14 cellular contexts compared by ENCODE assay signal in genomic region chr10:69452676-69453415, GRCh38. TPM values are rescaled to one million over a fixed set of nuclear protein-coding genes. Genes with fewer than 3 reads are reported as not detected.
DNase-seq lines count a peak whose midpoint lies in the region; ATAC-seq and TF ChIP-seq lines count a peak whose summit lies in the region.
"Had no signal": no experiment of that assay in that cellular context is flagged by ENCODE, and none has a peak within 500 bp of the region (broad histone marks: within the 10 kb centered on the region; RNA-seq: fewer than 3 reads in every experiment).

No MANE protein-coding gene starts in this region.

- H3K27me3 ChIP-seq in esophagus muscularis mucosa, result no peaks in the 10 kb centered on the region
- H3K27me3 ChIP-seq in rectal smooth muscle tissue (ENCODE audit: control insufficient read depth, insufficient read depth, low read length), result no peaks in the 10 kb centered on the region
- H3K27me3 ChIP-seq: pancreas had no signal

- H3K4me3 Mint-ChIP-seq in T-helper 2 cell treated with Interferon-gamma antibody and Interleukin-4, amounts not matched to agents 5 μg/mL and 100 μg/mL, for 36 hours, result peak overlapping the region; percentile 88
- H3K4me3 Mint-ChIP-seq in T-helper 17 cell, result peak overlapping the region; percentile 91

- DNase-seq in T-helper 2 cell treated with Interferon-gamma antibody and Interleukin-4, amounts not matched to agents 5 μg/mL and 100 μg/mL, for 36 hours (ENCODE audit: low spot score), result no peak
- DNase-seq in T-helper 2 cell (no peak), T-helper 17 cell (no peak), esophagus muscularis mucosa (ENCODE audit: extremely low spot score) (no peak), OCI-M1 (lab: John Stamatoyannopoulos, UW) (no peak), HK-2 (ENCODE audit: unreplicated experiment) (no peak), NCI-H146 (lab: John Stamatoyannopoulos, UW) (no peak)
- DNase-seq: activated CD8-positive, alpha-beta memory T cell treated with anti-CD3 and anti-CD28 coated beads, Interleukin-2, amount 50 U/mL, for 4 hours; central memory CD4-positive, alpha-beta T cell; KBM-7; NCI-H2029; stimulated activated CD4-positive, alpha-beta T cell treated with anti-CD3 and anti-CD28 coated beads, Interleukin-4, amount 100 ng/mL, for 24 hours had no signal

- no peaks in the 10 kb centered on the region for H3K9me3 Mint-ChIP-seq in T-helper 2 cell treated with Interferon-gamma antibody and Interleukin-4, amounts not matched to agents 5 μg/mL and 100 μg/mL, for 36 hours

- H3K4me1 Mint-ChIP-seq in T-helper 2 cell treated with Interferon-gamma antibody and Interleukin-4, amounts not matched to agents 5 μg/mL and 100 μg/mL, for 36 hours (ENCODE audit: low read depth), result peaks cover 6% of the 10 kb centered on the region
- peaks cover 44% of the 10 kb centered on the region for H3K4me1 Mint-ChIP-seq in T-helper 17 cell

- ATAC-seq in T-helper 17 cell, result no peak

- peak overlapping the region; percentile 72 to 85 (median 84) for H3K4me3 ChIP-seq in esophagus muscularis mucosa
- H3K4me3 ChIP-seq in rectal smooth muscle tissue (ENCODE audit: low read length), result peak overlapping the region; percentile 42

- H3K27me3 Mint-ChIP-seq in T-helper 2 cell treated with Interferon-gamma antibody and Interleukin-4, amounts not matched to agents 5 μg/mL and 100 μg/mL, for 36 hours (ENCODE audit: low read depth), result peaks cover 20% of the 10 kb centered on the region
- no peaks in the 10 kb centered on the region for H3K27me3 Mint-ChIP-seq in T-helper 17 cell

- TF ChIP-seq EP300 in esophagus muscularis mucosa (IDR thresholded peaks at IDR 0.05), result no peak

- H3K4me1 ChIP-seq in esophagus muscularis mucosa, result peaks cover 34 to 85% (median 78%) of the 10 kb centered on the region in 4 donors
- peaks cover 26% of the 10 kb centered on the region for H3K4me1 ChIP-seq in rectal smooth muscle tissue (ENCODE audit: control insufficient read depth, insufficient read depth, low read length)

- intact Hi-C loops in esophagus muscularis mucosa (cut with DNase I), result no loop called here

- no peak for TF ChIP-seq CTCF in esophagus muscularis mucosa (IDR thresholded peaks at IDR 0.05)

- H3K9ac ChIP-seq in rectal smooth muscle tissue (ENCODE audit: low read length), result no peak overlapping the region

- H3K36me3 ChIP-seq in esophagus muscularis mucosa (peaks cover 0 to 11% (median 8%) of the 10 kb centered on the region in 4 donors), rectal smooth muscle tissue (ENCODE audit: control insufficient read depth, insufficient read depth, low read length) (no peaks in the 10 kb centered on the region)
- H3K36me3 ChIP-seq: pancreas had no signal

- H3K36me3 Mint-ChIP-seq in T-helper 2 cell treated with Interferon-gamma antibody and Interleukin-4, amounts not matched to agents 5 μg/mL and 100 μg/mL, for 36 hours (ENCODE audit: low read depth), result no peaks in the 10 kb centered on the region
- H3K36me3 Mint-ChIP-seq in T-helper 17 cell (ENCODE audit: low read depth), result peaks cover 2% of the 10 kb centered on the region

- H3K27ac ChIP-seq in esophagus muscularis mucosa (replicated peaks in 1 of 4) (peak overlapping the region; percentile 85 to 92 (median 88)), rectal smooth muscle tissue (ENCODE audit: low read depth, low read length) (peak overlapping the region; percentile 65)

- no peak for TF ChIP-seq POLR2A in esophagus muscularis mucosa (IDR thresholded peaks at IDR 0.05; ENCODE audit: low read depth)

- H3K27ac Mint-ChIP-seq in T-helper 2 cell treated with Interferon-gamma antibody and Interleukin-4, amounts not matched to agents 5 μg/mL and 100 μg/mL, for 36 hours, result no peak overlapping the region
- no peak overlapping the region for H3K27ac Mint-ChIP-seq in T-helper 17 cell

- H3K9me3 ChIP-seq in T-helper 17 cell (ENCODE audit: control insufficient read depth, low read length, poor library complexity, severe bottlenecking) (no peaks in the 10 kb centered on the region), esophagus muscularis mucosa (no peaks in the 10 kb centered on the region)
- H3K9me3 ChIP-seq: pancreas had no signal

- 69% methylated on average over 6 of the region's 6 CpGs for WGBS in esophagus muscularis mucosa

RNA-seq across cellular contexts. Expression of gene TSPAN15, which starts 1.6 kb away (rescaled TPM):
- total RNA-seq in T-helper 17 cell (10 to 100 TPM; 20.3 to 28.7 TPM), esophagus muscularis mucosa (10 to 100 TPM; 40.3 to 59.4 (median 53.5) TPM)

RNA-seq across cellular contexts. Expression of gene TACR2, which starts 36.1 kb away (rescaled TPM):
- total RNA-seq in T-helper 17 cell (not detected), esophagus muscularis mucosa (10 to 100 TPM; 51.4 to 72.6 (median 68.1) TPM)

Comparison
In these comparisons a context has a peak if more than half of its experiments do, and no peak if none do; other contexts are left out.
1. RNA of gene TACR2, which starts 36.1 kb away (total RNA-seq): 51.4 to 72.6 TPM in esophagus muscularis mucosa; not detected in T-helper 17 cell; every median in the first group is over 10 times any median in the second.